1 cellular context compared by ENCODE assay signal in genomic region chr2:167293172-167293781, GRCh38.
TF ChIP-seq lines count a peak whose summit lies in the region.

No MANE protein-coding gene starts in this region.

TF ChIP-seq in HepG2, 621 proteins besides CTCF, POLR2A, EP300 and RAD21 (continued from another document):
- TF ChIP-seq, protein P1, sequence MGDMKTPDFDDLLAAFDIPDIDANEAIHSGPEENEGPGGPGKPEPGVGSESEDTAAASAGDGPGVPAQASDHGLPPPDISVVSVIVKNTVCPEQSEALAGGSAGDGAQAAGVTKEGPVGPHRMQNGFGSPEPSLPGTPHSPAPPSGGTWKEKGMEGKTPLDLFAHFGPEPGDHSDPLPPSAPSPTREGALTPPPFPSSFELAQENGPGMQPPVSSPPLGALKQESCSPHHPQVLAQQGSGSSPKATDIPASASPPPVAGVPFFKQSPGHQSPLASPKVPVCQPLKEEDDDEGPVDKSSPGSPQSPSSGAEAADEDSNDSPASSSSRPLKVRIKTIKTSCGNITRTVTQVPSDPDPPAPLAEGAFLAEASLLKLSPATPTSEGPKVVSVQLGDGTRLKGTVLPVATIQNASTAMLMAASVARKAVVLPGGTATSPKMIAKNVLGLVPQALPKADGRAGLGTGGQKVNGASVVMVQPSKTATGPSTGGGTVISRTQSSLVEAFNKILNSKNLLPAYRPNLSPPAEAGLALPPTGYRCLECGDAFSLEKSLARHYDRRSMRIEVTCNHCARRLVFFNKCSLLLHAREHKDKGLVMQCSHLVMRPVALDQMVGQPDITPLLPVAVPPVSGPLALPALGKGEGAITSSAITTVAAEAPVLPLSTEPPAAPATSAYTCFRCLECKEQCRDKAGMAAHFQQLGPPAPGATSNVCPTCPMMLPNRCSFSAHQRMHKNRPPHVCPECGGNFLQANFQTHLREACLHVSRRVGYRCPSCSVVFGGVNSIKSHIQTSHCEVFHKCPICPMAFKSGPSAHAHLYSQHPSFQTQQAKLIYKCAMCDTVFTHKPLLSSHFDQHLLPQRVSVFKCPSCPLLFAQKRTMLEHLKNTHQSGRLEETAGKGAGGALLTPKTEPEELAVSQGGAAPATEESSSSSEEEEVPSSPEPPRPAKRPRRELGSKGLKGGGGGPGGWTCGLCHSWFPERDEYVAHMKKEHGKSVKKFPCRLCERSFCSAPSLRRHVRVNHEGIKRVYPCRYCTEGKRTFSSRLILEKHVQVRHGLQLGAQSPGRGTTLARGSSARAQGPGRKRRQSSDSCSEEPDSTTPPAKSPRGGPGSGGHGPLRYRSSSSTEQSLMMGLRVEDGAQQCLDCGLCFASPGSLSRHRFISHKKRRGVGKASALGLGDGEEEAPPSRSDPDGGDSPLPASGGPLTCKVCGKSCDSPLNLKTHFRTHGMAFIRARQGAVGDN (CRISPR knock-in tag; IDR thresholded peaks at IDR 0.05): peak; percentile 13
- TF ChIP-seq ZNF33B (CRISPR knock-in tag; IDR thresholded peaks at IDR 0.05): no peak
- 0 out of 2 replicates have a peak, but pooled peaks have one; percentile 16 for TF ChIP-seq ATF7-NPFF (CRISPR knock-in tag; IDR thresholded peaks at IDR 0.05; ENCODE audit: low read depth)
- TF ChIP-seq ZNF160 (CRISPR knock-in tag; IDR thresholded peaks at IDR 0.05): 0 out of 2 replicates have a peak, but pooled peaks have one; percentile 9
- no peak for TF ChIP-seq ZKSCAN1 (IDR thresholded peaks at IDR 0.05; ENCODE audit: low read length)
- TF ChIP-seq ZSCAN20 (CRISPR knock-in tag; IDR thresholded peaks at IDR 0.05; ENCODE audit: borderline replicate concordance): no peak
- peak; percentile 22; the same call in 1 of the 2 replicates for TF ChIP-seq EED (CRISPR knock-in tag; IDR thresholded peaks at IDR 0.05)
- TF ChIP-seq ZC3H13 (CRISPR knock-in tag; IDR thresholded peaks at IDR 0.05): no peak
- TF ChIP-seq ZBTB38 (CRISPR knock-in tag; IDR thresholded peaks at IDR 0.05): peak; percentile 56; the same call in 1 of the 2 replicates
- TF ChIP-seq SAFB2 (CRISPR knock-in tag; IDR thresholded peaks at IDR 0.05; ENCODE audit: borderline replicate concordance, low read depth): 0 out of 2 replicates have a peak, but pooled peaks have one; percentile 13
- 0 out of 2 replicates have a peak, but pooled peaks have one; percentile 37 for TF ChIP-seq ZNF451 (CRISPR knock-in tag; IDR thresholded peaks at IDR 0.05)
- peak; percentile 9; the same call in 1 of the 2 replicates for TF ChIP-seq IRX3 (CRISPR knock-in tag; IDR thresholded peaks at IDR 0.05; ENCODE audit: borderline replicate concordance, low read depth)
- TF ChIP-seq ZNF263 (CRISPR knock-in tag; IDR thresholded peaks at IDR 0.05): no peak
- 0 out of 2 replicates have a peak, but pooled peaks have one; percentile 65 for TF ChIP-seq KLF13 (CRISPR knock-in tag; IDR thresholded peaks at IDR 0.05)
- TF ChIP-seq, protein P2, sequence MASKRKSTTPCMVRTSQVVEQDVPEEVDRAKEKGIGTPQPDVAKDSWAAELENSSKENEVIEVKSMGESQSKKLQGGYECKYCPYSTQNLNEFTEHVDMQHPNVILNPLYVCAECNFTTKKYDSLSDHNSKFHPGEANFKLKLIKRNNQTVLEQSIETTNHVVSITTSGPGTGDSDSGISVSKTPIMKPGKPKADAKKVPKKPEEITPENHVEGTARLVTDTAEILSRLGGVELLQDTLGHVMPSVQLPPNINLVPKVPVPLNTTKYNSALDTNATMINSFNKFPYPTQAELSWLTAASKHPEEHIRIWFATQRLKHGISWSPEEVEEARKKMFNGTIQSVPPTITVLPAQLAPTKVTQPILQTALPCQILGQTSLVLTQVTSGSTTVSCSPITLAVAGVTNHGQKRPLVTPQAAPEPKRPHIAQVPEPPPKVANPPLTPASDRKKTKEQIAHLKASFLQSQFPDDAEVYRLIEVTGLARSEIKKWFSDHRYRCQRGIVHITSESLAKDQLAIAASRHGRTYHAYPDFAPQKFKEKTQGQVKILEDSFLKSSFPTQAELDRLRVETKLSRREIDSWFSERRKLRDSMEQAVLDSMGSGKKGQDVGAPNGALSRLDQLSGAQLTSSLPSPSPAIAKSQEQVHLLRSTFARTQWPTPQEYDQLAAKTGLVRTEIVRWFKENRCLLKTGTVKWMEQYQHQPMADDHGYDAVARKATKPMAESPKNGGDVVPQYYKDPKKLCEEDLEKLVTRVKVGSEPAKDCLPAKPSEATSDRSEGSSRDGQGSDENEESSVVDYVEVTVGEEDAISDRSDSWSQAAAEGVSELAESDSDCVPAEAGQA (IDR thresholded peaks at IDR 0.05; ENCODE audit: low read depth): 0 out of 2 replicates have a peak, but pooled peaks have one; percentile 20
- TF ChIP-seq, protein P2 (CRISPR knock-in tag; IDR thresholded peaks at IDR 0.05; ENCODE audit: borderline replicate concordance): no peak
- peak; percentile 7; the same call in 1 of the 2 replicates for TF ChIP-seq BORCS8-MEF2B (CRISPR knock-in tag; IDR thresholded peaks at IDR 0.05)
- TF ChIP-seq, protein P3, sequence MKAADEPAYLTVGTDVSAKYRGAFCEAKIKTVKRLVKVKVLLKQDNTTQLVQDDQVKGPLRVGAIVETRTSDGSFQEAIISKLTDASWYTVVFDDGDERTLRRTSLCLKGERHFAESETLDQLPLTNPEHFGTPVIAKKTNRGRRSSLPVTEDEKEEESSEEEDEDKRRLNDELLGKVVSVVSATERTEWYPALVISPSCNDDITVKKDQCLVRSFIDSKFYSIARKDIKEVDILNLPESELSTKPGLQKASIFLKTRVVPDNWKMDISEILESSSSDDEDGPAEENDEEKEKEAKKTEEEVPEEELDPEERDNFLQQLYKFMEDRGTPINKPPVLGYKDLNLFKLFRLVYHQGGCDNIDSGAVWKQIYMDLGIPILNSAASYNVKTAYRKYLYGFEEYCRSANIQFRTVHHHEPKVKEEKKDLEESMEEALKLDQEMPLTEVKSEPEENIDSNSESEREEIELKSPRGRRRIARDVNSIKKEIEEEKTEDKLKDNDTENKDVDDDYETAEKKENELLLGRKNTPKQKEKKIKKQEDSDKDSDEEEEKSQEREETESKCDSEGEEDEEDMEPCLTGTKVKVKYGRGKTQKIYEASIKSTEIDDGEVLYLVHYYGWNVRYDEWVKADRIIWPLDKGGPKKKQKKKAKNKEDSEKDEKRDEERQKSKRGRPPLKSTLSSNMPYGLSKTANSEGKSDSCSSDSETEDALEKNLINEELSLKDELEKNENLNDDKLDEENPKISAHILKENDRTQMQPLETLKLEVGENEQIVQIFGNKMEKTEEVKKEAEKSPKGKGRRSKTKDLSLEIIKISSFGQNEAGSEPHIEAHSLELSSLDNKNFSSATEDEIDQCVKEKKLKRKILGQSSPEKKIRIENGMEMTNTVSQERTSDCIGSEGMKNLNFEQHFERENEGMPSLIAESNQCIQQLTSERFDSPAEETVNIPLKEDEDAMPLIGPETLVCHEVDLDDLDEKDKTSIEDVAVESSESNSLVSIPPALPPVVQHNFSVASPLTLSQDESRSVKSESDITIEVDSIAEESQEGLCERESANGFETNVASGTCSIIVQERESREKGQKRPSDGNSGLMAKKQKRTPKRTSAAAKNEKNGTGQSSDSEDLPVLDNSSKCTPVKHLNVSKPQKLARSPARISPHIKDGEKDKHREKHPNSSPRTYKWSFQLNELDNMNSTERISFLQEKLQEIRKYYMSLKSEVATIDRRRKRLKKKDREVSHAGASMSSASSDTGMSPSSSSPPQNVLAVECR (CRISPR knock-in tag; IDR thresholded peaks at IDR 0.05; ENCODE audit: borderline replicate concordance): 0 out of 2 replicates have a peak, but pooled peaks have one; percentile 5
- TF ChIP-seq ARNT2 (CRISPR knock-in tag; IDR thresholded peaks at IDR 0.05; ENCODE audit: low read depth): 0 out of 2 replicates have a peak, but pooled peaks have one; percentile 12
- TF ChIP-seq TBX3 (IDR thresholded peaks at IDR 0.05; ENCODE audit: borderline replicate concordance): no peak
